ENCODE assay signal across 13 cellular contexts in the genomic region with DNA sequence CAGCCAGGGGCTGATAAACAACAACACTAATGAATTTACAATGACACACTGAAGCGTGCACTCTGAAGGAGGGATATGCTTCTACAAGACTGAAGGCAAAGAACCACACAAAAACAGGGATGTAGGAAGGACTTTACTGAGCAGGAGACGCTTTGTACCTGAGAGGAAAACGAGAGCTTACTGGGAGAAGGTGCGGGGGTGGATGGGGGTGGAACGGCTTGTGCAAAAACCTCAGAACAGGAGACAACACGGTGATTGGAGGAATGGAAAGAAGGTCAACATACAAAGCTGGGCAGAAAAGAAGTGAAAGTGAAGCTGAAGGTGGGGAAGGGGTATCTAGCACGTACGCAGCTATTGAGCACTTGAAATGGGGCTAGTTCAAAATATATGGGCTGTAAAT.
"Had no signal": no experiment of that assay in that cellular context is flagged by ENCODE, and none has a peak within 500 bp of the region (broad histone marks: within the 10 kb centered on the region; RNA-seq: fewer than 3 reads in every experiment).

No MANE protein-coding gene starts in this region.

- H3K27ac Mint-ChIP-seq: stimulated activated naive CD8-positive, alpha-beta T cell treated with anti-CD3 and anti-CD28 coated beads, Interleukin-15, amount 100 ng/mL, for 72 hours had no signal

- FAIRE-seq: pancreas had no signal

- H3K9me3 Mint-ChIP-seq: neural crest cell had no signal

- H3K4me1 ChIP-seq: breast epithelium, pancreas, testis, upper lobe of right lung had no signal

- H3K4me3 Mint-ChIP-seq: neural crest cell; stimulated activated naive CD8-positive, alpha-beta T cell treated with anti-CD3 and anti-CD28 coated beads, Interleukin-15, amount 100 ng/mL, for 72 hours had no signal

- H3K27ac ChIP-seq: ascending aorta, breast epithelium, pancreas, testis, upper lobe of right lung had no signal

- H3K4me3 ChIP-seq: ascending aorta, breast epithelium, gastroesophageal sphincter, pancreas, testis, upper lobe of right lung had no signal

- H3K4me1 Mint-ChIP-seq: stimulated activated naive CD8-positive, alpha-beta T cell treated with anti-CD3 and anti-CD28 coated beads, Interleukin-15, amount 100 ng/mL, for 72 hours had no signal

- ATAC-seq: activated CD4-positive, CD25-positive, alpha-beta regulatory T cell treated with anti-CD3 and anti-CD28 coated beads, Interleukin-2, amount 50 U/mL, for 24 hours; gastroesophageal sphincter; pancreas; stimulated activated naive CD8-positive, alpha-beta T cell treated with anti-CD3 and anti-CD28 coated beads, Interleukin-15, amount 100 ng/mL, for 72 hours; upper lobe of right lung had no signal

- H3K9me3 ChIP-seq: ascending aorta, breast epithelium, gastroesophageal sphincter, pancreas, testis, upper lobe of right lung had no signal

- DNase-seq: activated naive CD4-positive, alpha-beta T cell; islet precursor cell; midbrain; pancreas; stimulated activated CD4-positive, alpha-beta T cell treated with anti-CD3 and anti-CD28 coated beads, Interleukin-1b, Interleukin-23, amount 100 ng/mL, for 48 hours; stimulated activated naive CD8-positive, alpha-beta T cell treated with anti-CD3 and anti-CD28 coated beads, Interleukin-15, amount 100 ng/mL, for 72 hours; testis; upper lobe of right lung had no signal

- H3K27me3 Mint-ChIP-seq: stimulated activated naive CD8-positive, alpha-beta T cell treated with anti-CD3 and anti-CD28 coated beads, Interleukin-15, amount 100 ng/mL, for 72 hours had no signal
